In the genomic region with DNA sequence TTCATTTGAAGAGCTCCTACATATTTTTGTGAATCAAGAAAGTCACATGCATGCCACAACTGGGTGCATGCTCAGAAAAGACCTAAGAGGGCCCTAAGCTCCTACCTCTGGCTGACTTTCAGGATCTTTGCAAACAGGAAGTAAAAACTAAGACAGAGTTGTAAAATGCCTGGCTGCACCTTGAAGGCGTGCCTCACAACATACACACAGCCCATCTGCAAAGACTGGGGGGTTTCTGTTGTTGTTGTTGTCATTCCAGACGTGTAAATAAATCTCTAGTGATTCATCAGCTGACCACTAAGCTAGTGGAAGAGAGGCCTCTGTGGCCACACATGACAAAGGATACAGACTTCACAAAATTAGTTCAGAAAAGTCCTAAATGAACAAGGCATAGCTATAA, we compare ENCODE assay signal across 1 cellular context.
TF ChIP-seq lines count a peak whose summit lies in the region.

No MANE protein-coding gene starts in this region.

TF ChIP-seq in K562, 482 proteins besides CTCF, POLR2A, EP300 and RAD21 (continued from another document):
- TF ChIP-seq, protein P1, sequence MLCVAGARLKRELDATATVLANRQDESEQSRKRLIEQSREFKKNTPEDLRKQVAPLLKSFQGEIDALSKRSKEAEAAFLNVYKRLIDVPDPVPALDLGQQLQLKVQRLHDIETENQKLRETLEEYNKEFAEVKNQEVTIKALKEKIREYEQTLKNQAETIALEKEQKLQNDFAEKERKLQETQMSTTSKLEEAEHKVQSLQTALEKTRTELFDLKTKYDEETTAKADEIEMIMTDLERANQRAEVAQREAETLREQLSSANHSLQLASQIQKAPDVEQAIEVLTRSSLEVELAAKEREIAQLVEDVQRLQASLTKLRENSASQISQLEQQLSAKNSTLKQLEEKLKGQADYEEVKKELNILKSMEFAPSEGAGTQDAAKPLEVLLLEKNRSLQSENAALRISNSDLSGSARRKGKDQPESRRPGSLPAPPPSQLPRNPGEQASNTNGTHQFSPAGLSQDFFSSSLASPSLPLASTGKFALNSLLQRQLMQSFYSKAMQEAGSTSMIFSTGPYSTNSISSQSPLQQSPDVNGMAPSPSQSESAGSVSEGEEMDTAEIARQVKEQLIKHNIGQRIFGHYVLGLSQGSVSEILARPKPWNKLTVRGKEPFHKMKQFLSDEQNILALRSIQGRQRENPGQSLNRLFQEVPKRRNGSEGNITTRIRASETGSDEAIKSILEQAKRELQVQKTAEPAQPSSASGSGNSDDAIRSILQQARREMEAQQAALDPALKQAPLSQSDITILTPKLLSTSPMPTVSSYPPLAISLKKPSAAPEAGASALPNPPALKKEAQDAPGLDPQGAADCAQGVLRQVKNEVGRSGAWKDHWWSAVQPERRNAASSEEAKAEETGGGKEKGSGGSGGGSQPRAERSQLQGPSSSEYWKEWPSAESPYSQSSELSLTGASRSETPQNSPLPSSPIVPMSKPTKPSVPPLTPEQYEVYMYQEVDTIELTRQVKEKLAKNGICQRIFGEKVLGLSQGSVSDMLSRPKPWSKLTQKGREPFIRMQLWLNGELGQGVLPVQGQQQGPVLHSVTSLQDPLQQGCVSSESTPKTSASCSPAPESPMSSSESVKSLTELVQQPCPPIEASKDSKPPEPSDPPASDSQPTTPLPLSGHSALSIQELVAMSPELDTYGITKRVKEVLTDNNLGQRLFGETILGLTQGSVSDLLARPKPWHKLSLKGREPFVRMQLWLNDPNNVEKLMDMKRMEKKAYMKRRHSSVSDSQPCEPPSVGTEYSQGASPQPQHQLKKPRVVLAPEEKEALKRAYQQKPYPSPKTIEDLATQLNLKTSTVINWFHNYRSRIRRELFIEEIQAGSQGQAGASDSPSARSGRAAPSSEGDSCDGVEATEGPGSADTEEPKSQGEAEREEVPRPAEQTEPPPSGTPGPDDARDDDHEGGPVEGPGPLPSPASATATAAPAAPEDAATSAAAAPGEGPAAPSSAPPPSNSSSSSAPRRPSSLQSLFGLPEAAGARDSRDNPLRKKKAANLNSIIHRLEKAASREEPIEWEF (CRISPR knock-in tag; IDR thresholded peaks at IDR 0.05) = no peak
- TF ChIP-seq ZBTB17 (CRISPR knock-in tag; IDR thresholded peaks at IDR 0.05) = no peak
